Comparison of ENCODE assay signal across 11 cellular contexts in the genomic region with DNA sequence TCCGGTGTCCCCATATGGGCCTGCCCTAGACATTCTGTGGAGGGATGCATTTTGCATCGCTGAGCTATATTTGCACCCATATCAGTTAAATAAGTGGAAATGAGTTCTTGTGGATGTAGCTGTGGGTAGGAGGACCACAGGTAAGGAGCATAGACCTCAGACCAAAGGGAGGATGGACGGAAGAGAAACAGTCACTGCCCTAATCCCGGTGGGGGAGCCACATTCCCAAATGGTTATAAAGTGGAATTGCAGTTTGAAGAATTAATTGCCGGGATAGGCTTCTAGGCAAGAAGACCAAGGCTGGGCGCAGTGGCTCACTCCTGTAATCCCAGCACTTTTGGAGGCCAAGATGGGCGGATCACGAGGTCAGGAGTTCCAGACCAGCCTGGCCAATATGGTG. TPM values are rescaled to one million over a fixed set of nuclear protein-coding genes. Genes with fewer than 3 reads are reported as not detected.
A peak's percentile ranks its signal among the peaks of the same experiment; 100 is the strongest.
DNase-seq lines count a peak whose midpoint lies in the region; ATAC-seq and TF ChIP-seq lines count a peak whose summit lies in the region.
"Had no signal": no experiment of that assay in that cellular context is flagged by ENCODE, and none has a peak within 500 bp of the region (broad histone marks: within the 10 kb centered on the region; RNA-seq: fewer than 3 reads in every experiment).

No MANE protein-coding gene starts in this region.

- ATAC-seq in GM21515 (IDR thresholded peaks at IDR 0.05; ENCODE audit: unreplicated experiment), result no peak
- no peak for ATAC-seq in activated CD8-positive, alpha-beta memory T cell treated with anti-CD3 and anti-CD28 coated beads, Interleukin-2, amount 10 ng/mL, durations not matched to agents 7 days and 5 days

- CTCF ChIA-PET in activated CD8-positive, alpha-beta memory T cell treated with anti-CD3 and anti-CD28 coated beads, Interleukin-2, amount 10 ng/mL, durations not matched to agents 7 days and 5 days (lab: Charles Lee), result interaction anchor here (1.2 kb wide), 1 partner anchor 18 kb away, joined by 3 read pairs; no protein-coding TSS in a partner anchor

- H2AFZ ChIP-seq in GM23248, result no peak overlapping the region

- no peaks in the 10 kb centered on the region for H3K27me3 Mint-ChIP-seq in activated naive CD8-positive, alpha-beta T cell
- no peaks in the 10 kb centered on the region for H3K27me3 Mint-ChIP-seq in activated CD8-positive, alpha-beta memory T cell treated with anti-CD3 and anti-CD28 coated beads, Interleukin-2, amount 10 ng/mL, durations not matched to agents 7 days and 5 days

- H3K27ac ChIP-seq in 22Rv1 (peak overlapping the region; percentile 81; the same call in 1 of the 2 replicates), GM23248 (no peak overlapping the region)

- H3K9me3 ChIP-seq in GM23248 (ENCODE audit: low read depth) (no peaks in the 10 kb centered on the region), mucosa of stomach (ENCODE audit: control insufficient read depth, low read length) (no peaks in the 10 kb centered on the region)

- H3K4me2 ChIP-seq in GM23248 (ENCODE audit: unreplicated experiment), result peak overlapping the region; percentile 89

- no peak for TF ChIP-seq CTCF in 22Rv1 (IDR thresholded peaks at IDR 0.05)

- in situ Hi-C loops in GM23248 (cut with MboI), result no loop called here

- peak overlapping the region; percentile 79 for H3K27ac Mint-ChIP-seq in activated naive CD8-positive, alpha-beta T cell
- no peak overlapping the region for H3K27ac Mint-ChIP-seq in activated CD8-positive, alpha-beta memory T cell treated with anti-CD3 and anti-CD28 coated beads, Interleukin-2, amount 10 ng/mL, durations not matched to agents 7 days and 5 days

- H4K20me1 ChIP-seq in GM23248 (ENCODE audit: insufficient read depth), result no peaks in the 10 kb centered on the region

- no peaks in the 10 kb centered on the region for H3K27me3 ChIP-seq in GM23248 (replicated peaks; ENCODE audit: insufficient read depth)
- no peaks in the 10 kb centered on the region for H3K27me3 ChIP-seq in mucosa of stomach (ENCODE audit: control insufficient read depth, insufficient read depth, low read length)

- H3K36me3 ChIP-seq in GM23248 (ENCODE audit: low read depth), result no peaks in the 10 kb centered on the region
- H3K36me3 ChIP-seq in mucosa of stomach (ENCODE audit: control insufficient read depth, insufficient read depth, low read length), result no peaks in the 10 kb centered on the region

- peaks cover 49% of the 10 kb centered on the region for H3K79me2 ChIP-seq in GM23248 (ENCODE audit: insufficient read depth)

- H3K36me3 Mint-ChIP-seq in activated naive CD8-positive, alpha-beta T cell, result no peaks in the 10 kb centered on the region
- peaks cover 6% of the 10 kb centered on the region for H3K36me3 Mint-ChIP-seq in activated CD8-positive, alpha-beta memory T cell treated with anti-CD3 and anti-CD28 coated beads, Interleukin-2, amount 10 ng/mL, durations not matched to agents 7 days and 5 days

- WGBS in GM23248 (ENCODE audit: low coverage in 1 of 2, low lambda C conversion rate in 2 of 2, missing lambda C conversion rate in 2 of 2), 2 experiments, result 77 to 81% methylated on average over 8 of the region's 8 CpGs

- H3K4me1 ChIP-seq in GM23248 (ENCODE audit: insufficient read depth), result peaks cover 9% of the 10 kb centered on the region; the same call in 1 of the 2 replicates
- H3K4me1 ChIP-seq in mucosa of stomach (ENCODE audit: control insufficient read depth, insufficient read depth, low read length), result peaks cover 20% of the 10 kb centered on the region

- H3K4me1 Mint-ChIP-seq in activated naive CD8-positive, alpha-beta T cell (ENCODE audit: low read depth), result peaks cover 35% of the 10 kb centered on the region
- peaks cover 32% of the 10 kb centered on the region for H3K4me1 Mint-ChIP-seq in activated CD8-positive, alpha-beta memory T cell treated with anti-CD3 and anti-CD28 coated beads, Interleukin-2, amount 10 ng/mL, durations not matched to agents 7 days and 5 days

- H3K4me3 ChIP-seq in GM23248 (peak overlapping the region; percentile 71; the same call in 1 of the 2 replicates), mucosa of stomach (ENCODE audit: low read length) (no peak overlapping the region)

- no peaks in the 10 kb centered on the region for H3K9me3 Mint-ChIP-seq in activated naive CD8-positive, alpha-beta T cell (ENCODE audit: low read depth)
- no peaks in the 10 kb centered on the region for H3K9me3 Mint-ChIP-seq in activated CD8-positive, alpha-beta memory T cell treated with anti-CD3 and anti-CD28 coated beads, Interleukin-2, amount 10 ng/mL, durations not matched to agents 7 days and 5 days (ENCODE audit: low read depth)

- peaks cover 13% of the 10 kb centered on the region for H3F3A ChIP-seq in GM23248 (ENCODE audit: insufficient read depth)

- H3K4me3 Mint-ChIP-seq in activated naive CD8-positive, alpha-beta T cell, result peak overlapping the region; percentile 94
- no peak overlapping the region for H3K4me3 Mint-ChIP-seq in activated CD8-positive, alpha-beta memory T cell treated with anti-CD3 and anti-CD28 coated beads, Interleukin-2, amount 10 ng/mL, durations not matched to agents 7 days and 5 days

- H3K9me2 ChIP-seq in GM23248 (ENCODE audit: insufficient read depth), result no peaks in the 10 kb centered on the region

- peak; percentile 17 for DNase-seq in GM23248
- no peak for DNase-seq in NCI-H146 treated with DMSO at 0.1 percent for 48 hours (lab: John Stamatoyannopoulos, UW; ENCODE audit: unreplicated experiment)
- no peak for DNase-seq in DMS114 treated with DMSO at 0.1 percent for 48 hours (lab: John Stamatoyannopoulos, UW; ENCODE audit: unreplicated experiment)
- no peak for DNase-seq in activated CD8-positive, alpha-beta memory T cell treated with anti-CD3 and anti-CD28 coated beads, Interleukin-2, amount 10 ng/mL, durations not matched to agents 7 days and 5 days
- DNase-seq: IMR-90, NCI-H226 had no signal

- no peak overlapping the region for H3K9ac ChIP-seq in GM23248
- H3K9ac ChIP-seq in mucosa of stomach (ENCODE audit: low read length), result peak overlapping the region; percentile 65

RNA-seq across cellular contexts. Expression of gene SDHAF1, which starts 1.8 kb away (rescaled TPM):
- total RNA-seq in GM23248 (2014; rRNA removed; shearing (Covaris generic)), result 38.3 and 49.7 TPM in 2 replicates
- polyA plus RNA-seq in GM23248 (2016; fragmentation: Nextera tagmentation; extraction: Ambion mirVana), result 17.2 and 20.3 TPM in 2 replicates
- total RNA-seq in activated CD8-positive, alpha-beta memory T cell treated with anti-CD3 and anti-CD28 coated beads, Interleukin-2, amount 10 ng/mL, durations not matched to agents 7 days and 5 days, result 10 to 100 TPM; 19.8 to 20.2 TPM

RNA-seq across cellular contexts. Expression of gene SYNE4, which starts 11.8 kb away (rescaled TPM):
- total RNA-seq in GM23248 (2014; rRNA removed; shearing (Covaris generic)), result not detected in 2 replicates
- polyA plus RNA-seq in GM23248 (2016; fragmentation: Nextera tagmentation; extraction: Ambion mirVana), result 0.11 and 0.31 TPM in 2 replicates
- 1 to 10 TPM; 1.4 to 3.2 TPM for total RNA-seq in activated CD8-positive, alpha-beta memory T cell treated with anti-CD3 and anti-CD28 coated beads, Interleukin-2, amount 10 ng/mL, durations not matched to agents 7 days and 5 days
- total RNA-seq: IMR-90, SK-MEL-5 had no signal

RNA-seq across cellular contexts. Expression of gene ALKBH6, which starts 17.2 kb away (rescaled TPM):
- total RNA-seq in GM23248 (2014; rRNA removed; shearing (Covaris generic)), result 32.1 and 34.1 TPM in 2 replicates
- 25.6 and 29.2 TPM in 2 replicates for polyA plus RNA-seq in GM23248 (2016; fragmentation: Nextera tagmentation; extraction: Ambion mirVana)
- total RNA-seq in activated CD8-positive, alpha-beta memory T cell treated with anti-CD3 and anti-CD28 coated beads, Interleukin-2, amount 10 ng/mL, durations not matched to agents 7 days and 5 days, result 10 to 100 TPM; 41.0 to 44.7 TPM

RNA-seq across cellular contexts. Expression of gene CLIP3, which starts 35.9 kb away (rescaled TPM):
- total RNA-seq in GM23248 (2014; rRNA removed; shearing (Covaris generic)), result 10.9 and 14.9 TPM in 2 replicates
- 48.2 and 49.0 TPM in 2 replicates for polyA plus RNA-seq in GM23248 (2016; fragmentation: Nextera tagmentation; extraction: Ambion mirVana)
- total RNA-seq in activated CD8-positive, alpha-beta memory T cell treated with anti-CD3 and anti-CD28 coated beads, Interleukin-2, amount 10 ng/mL, durations not matched to agents 7 days and 5 days, result 1 to 10 TPM in 1 of 2 experiments, under 1 TPM in 1; 0.98 to 1.1 TPM

RNA-seq across cellular contexts. Expression of gene THAP8, which starts 57.3 kb away (rescaled TPM):
- total RNA-seq in GM23248 (2014; rRNA removed; shearing (Covaris generic)), result 3.8 and 8.2 TPM in 2 replicates
- polyA plus RNA-seq in GM23248 (2016; fragmentation: Nextera tagmentation; extraction: Ambion mirVana), result 11.8 and 12.8 TPM in 2 replicates
- 1 to 10 TPM; 2.4 to 4.2 TPM for total RNA-seq in activated CD8-positive, alpha-beta memory T cell treated with anti-CD3 and anti-CD28 coated beads, Interleukin-2, amount 10 ng/mL, durations not matched to agents 7 days and 5 days
